Comparison of ENCODE assay signal across 11 cellular contexts in the genomic region with DNA sequence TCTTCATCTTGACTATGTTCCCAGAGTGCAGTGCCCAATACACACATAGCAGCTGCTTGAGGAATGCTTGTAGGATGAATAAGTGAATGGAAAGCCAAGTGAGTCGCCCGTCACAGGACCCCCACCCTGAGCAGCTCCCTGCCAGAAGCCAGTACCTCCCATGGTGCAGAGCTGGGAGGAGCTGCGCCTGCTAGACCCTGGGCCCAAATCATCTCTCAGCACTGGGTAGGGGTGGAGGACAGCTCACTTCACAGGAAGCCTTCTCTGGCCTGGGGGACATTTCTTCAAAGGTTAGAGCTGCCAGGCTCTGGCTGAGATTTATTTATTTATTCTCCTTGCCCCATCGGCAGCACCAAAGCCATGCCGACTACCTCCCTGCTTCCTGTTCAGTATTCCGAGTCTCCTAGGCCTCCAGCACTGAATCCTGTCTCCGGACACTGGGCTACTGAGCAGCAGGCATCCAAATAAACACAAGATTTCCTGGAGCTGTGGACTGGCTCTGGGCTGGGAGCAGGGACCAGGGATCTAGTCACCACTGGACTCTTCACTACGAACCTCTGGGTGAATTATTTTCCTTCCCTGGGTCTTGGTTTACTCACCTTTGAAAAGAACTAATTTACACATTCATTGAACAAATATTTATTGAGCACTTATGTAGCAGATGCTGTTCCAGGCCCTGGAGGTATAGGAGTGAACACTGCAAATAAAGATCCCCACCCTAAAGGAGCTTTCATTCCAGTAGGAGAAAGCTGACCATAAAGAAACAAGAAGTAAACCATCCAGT.
DNase-seq lines count a peak whose midpoint lies in the region; ATAC-seq and TF ChIP-seq lines count a peak whose summit lies in the region.
"Had no signal": no experiment of that assay in that cellular context is flagged by ENCODE, and none has a peak within 500 bp of the region (broad histone marks: within the 10 kb centered on the region; RNA-seq: fewer than 3 reads in every experiment).

No MANE protein-coding gene starts in this region.

- ATAC-seq in HG02759 (IDR thresholded peaks at IDR 0.05; ENCODE audit: unreplicated experiment) (no peak), GM19452 (IDR thresholded peaks at IDR 0.05; ENCODE audit: unreplicated experiment) (no peak)

- DNase-seq in NCI-H146 (lab: John Stamatoyannopoulos, UW) (peak; percentile 83), T1000 (lab: John Stamatoyannopoulos, UW) (peak; percentile 6), kidney tubule cell (ENCODE audit: low spot score) (peak; percentile 48), GM10248 (ENCODE audit: extremely low spot score) (no peak), NOMO-1 treated with dmso at 0.1 percent for 144 hours (lab: John Stamatoyannopoulos, UW; ENCODE audit: unreplicated experiment) (no peak)
- DNase-seq: Karpas-422; left cardiac atrium; stimulated activated CD4-positive, alpha-beta T cell treated with anti-CD3 and anti-CD28 coated beads, Interleukin-12 subunit alpha, Interleukin-12 subunit beta, amount 100 ng/mL, for 4 hours had no signal

- POLR2A ChIA-PET in GM10248 (lab: Yijun Ruan, JAX): no interaction called here

- CTCF ChIA-PET in GM10248 (lab: Yijun Ruan, JAX): interaction anchor here (1.1 kb wide), 1 partner anchor 9 kb away, joined by 3 read pairs; no protein-coding TSS in a partner anchor

- H3K27ac ChIP-seq in 22Rv1: peak overlapping the region; percentile 67

- TF ChIP-seq CTCF in 22Rv1 (IDR thresholded peaks at IDR 0.05): no peak
- no peak for TF ChIP-seq CTCF in GM10248 (IDR thresholded peaks at IDR 0.05; ENCODE audit: control extremely low read depth, extremely low read depth, low read depth, missing control alignments)

Comparison
In these comparisons a context has a peak if more than half of its experiments do, and no peak if none do; other contexts are left out.
1. DNase-seq: peak in NCI-H146 (single experiment), T1000 (single experiment) and kidney tubule cell (single experiment); none in GM10248 (single experiment) and NOMO-1 treated with dmso at 0.1 percent for 144 hours (single experiment).